25 cellular contexts compared by ENCODE assay signal in the genomic region with DNA sequence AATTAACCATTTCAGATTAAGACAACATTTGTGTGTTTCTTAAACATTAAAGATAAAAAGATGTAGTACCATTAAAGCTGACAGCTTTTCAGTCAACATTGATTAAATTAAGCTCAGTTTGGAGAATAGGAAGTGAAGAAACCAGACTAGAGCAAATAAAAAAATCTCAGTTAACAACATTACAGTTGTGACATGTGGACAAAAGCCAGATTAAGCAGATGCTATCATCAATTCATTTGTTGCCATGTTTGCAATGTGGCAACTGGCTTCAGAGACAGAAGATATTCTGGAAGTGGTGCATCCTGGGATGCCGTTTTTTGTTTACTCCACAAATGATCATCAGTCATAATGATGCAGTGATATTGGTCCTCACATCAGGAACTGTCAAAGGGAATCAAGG.
DNase-seq lines count a peak whose midpoint lies in the region; ATAC-seq, FAIRE-seq and TF ChIP-seq lines count a peak whose summit lies in the region.
"Had no signal": no experiment of that assay in that cellular context is flagged by ENCODE, and none has a peak within 500 bp of the region (broad histone marks: within the 10 kb centered on the region; RNA-seq: fewer than 3 reads in every experiment).

No MANE protein-coding gene starts in this region.

- no peak overlapping the region for H3K4me3 ChIP-seq in astrocyte (ENCODE audit: insufficient read depth, low read depth, low read length)
- H3K4me3 ChIP-seq: ascending aorta, left lung, transverse colon had no signal

- H3K9me3 ChIP-seq in astrocyte (ENCODE audit: insufficient read depth, low read depth, low read length): no peaks in the 10 kb centered on the region
- H3K9me3 ChIP-seq: ascending aorta, left lung, transverse colon had no signal

- FAIRE-seq in astrocyte (lab: Jason Lieb, UNC): peak; percentile 81
- FAIRE-seq: endometrium had no signal

- H3K27ac ChIP-seq in astrocyte (ENCODE audit: low read depth, low read length): no peak overlapping the region
- H3K27ac ChIP-seq: ascending aorta, left lung, RWPE1, transverse colon had no signal

- no peaks in the 10 kb centered on the region for H3K4me1 ChIP-seq in astrocyte (ENCODE audit: insufficient read depth, low read length)
- H3K4me1 ChIP-seq: ascending aorta, left lung, transverse colon had no signal

- TF ChIP-seq CTCF in astrocyte (IDR thresholded peaks at IDR 0.05; ENCODE audit: insufficient read depth, low read depth, low read length): no peak

- H3K4me2 ChIP-seq in astrocyte (ENCODE audit: low read length): no peak overlapping the region

- H3K27me3 ChIP-seq in astrocyte (ENCODE audit: insufficient read depth, low read length): no peaks in the 10 kb centered on the region
- H3K27me3 ChIP-seq: ascending aorta, left lung, transverse colon had no signal

- H3K36me3 ChIP-seq in astrocyte (ENCODE audit: insufficient read depth, low read length): no peaks in the 10 kb centered on the region
- H3K36me3 ChIP-seq: ascending aorta, left lung, transverse colon had no signal

- DNase-seq in NCI-H748 (lab: John Stamatoyannopoulos, UW; ENCODE audit: unreplicated experiment) (peak; percentile 33), NCI-H748 treated with DMSO at 0.1 percent for 48 hours (lab: John Stamatoyannopoulos, UW) (no peak), NCI-H446 treated with DMSO at 0.1 percent for 48 hours (lab: John Stamatoyannopoulos, UW) (peak; percentile 79), astrocyte (ENCODE audit: low read depth) (no peak), OCI-M2 (lab: John Stamatoyannopoulos, UW; ENCODE audit: unreplicated experiment) (no peak), NOMO-1 treated with DMSO at 0.1 percent for 48 hours (lab: John Stamatoyannopoulos, UW; ENCODE audit: unreplicated experiment) (no peak)
- DNase-seq: activated CD4-positive, alpha-beta T cell treated with anti-CD3 and anti-CD28 coated beads for 36 hours; activated effector memory CD4-positive, alpha-beta T cell treated with anti-CD3 and anti-CD28 coated beads, Interleukin-2, amount 50 U/mL, for 16 hours; activated naive CD8-positive, alpha-beta T cell treated with anti-CD3 and anti-CD28 coated beads for 36 hours; H7; hypothalamus; left lung; mesendoderm; NCI-H1105; NCI-H510A treated with DMSO at 0.1 percent for 48 hours; posterior cingulate gyrus; stimulated activated CD4-positive, alpha-beta T cell treated with anti-CD3 and anti-CD28 coated beads, Interleukin-2, amount 100 ng/mL, for 48 hours; T-helper 2 cell; transverse colon had no signal

- no peaks in the 10 kb centered on the region for H3K9me3 Mint-ChIP-seq in astrocyte (ENCODE audit: unreplicated experiment)
- H3K9me3 Mint-ChIP-seq: activated naive CD8-positive, alpha-beta T cell treated with anti-CD3 and anti-CD28 coated beads for 36 hours; CD14-positive monocyte had no signal

- no peak overlapping the region for H2AFZ ChIP-seq in astrocyte (ENCODE audit: low read depth, low read length)

- ATAC-seq in GM18520 (IDR thresholded peaks at IDR 0.05; ENCODE audit: unreplicated experiment): no peak
- ATAC-seq: activated CD4-positive, alpha-beta T cell treated with anti-CD3 and anti-CD28 coated beads for 36 hours; left lung had no signal

- no peaks in the 10 kb centered on the region for H4K20me1 ChIP-seq in astrocyte (ENCODE audit: insufficient read depth, low read length)

- H3K4me3 Mint-ChIP-seq in astrocyte (ENCODE audit: unreplicated experiment): no peak overlapping the region
- H3K4me3 Mint-ChIP-seq: activated CD4-positive, alpha-beta T cell treated with anti-CD3 and anti-CD28 coated beads for 36 hours; activated naive CD8-positive, alpha-beta T cell treated with anti-CD3 and anti-CD28 coated beads for 36 hours; CD14-positive monocyte; IgD-negative memory B cell had no signal

- no peaks in the 10 kb centered on the region for H3K79me2 ChIP-seq in astrocyte (ENCODE audit: insufficient read depth, low read length)

- no peaks in the 10 kb centered on the region for H3K36me3 Mint-ChIP-seq in astrocyte (ENCODE audit: low read depth, unreplicated experiment)
- H3K36me3 Mint-ChIP-seq: activated naive CD8-positive, alpha-beta T cell treated with anti-CD3 and anti-CD28 coated beads for 36 hours; CD14-positive monocyte had no signal

- no peak overlapping the region for H3K27ac Mint-ChIP-seq in astrocyte (ENCODE audit: unreplicated experiment)
- H3K27ac Mint-ChIP-seq: activated CD4-positive, alpha-beta T cell treated with anti-CD3 and anti-CD28 coated beads for 36 hours; activated naive CD8-positive, alpha-beta T cell treated with anti-CD3 and anti-CD28 coated beads for 36 hours; CD14-positive monocyte; IgD-negative memory B cell had no signal

- H3K9ac ChIP-seq in astrocyte (ENCODE audit: low read length): no peak overlapping the region

- no peaks in the 10 kb centered on the region for H3K27me3 Mint-ChIP-seq in astrocyte (ENCODE audit: low read depth, unreplicated experiment)
- H3K27me3 Mint-ChIP-seq: activated CD4-positive, alpha-beta T cell treated with anti-CD3 and anti-CD28 coated beads for 36 hours; IgD-negative memory B cell had no signal

- no peaks in the 10 kb centered on the region for H3K4me1 Mint-ChIP-seq in astrocyte (ENCODE audit: low read depth, unreplicated experiment)
- H3K4me1 Mint-ChIP-seq: activated CD4-positive, alpha-beta T cell treated with anti-CD3 and anti-CD28 coated beads for 36 hours; activated naive CD8-positive, alpha-beta T cell treated with anti-CD3 and anti-CD28 coated beads for 36 hours; CD14-positive monocyte had no signal

Comparison
In these comparisons a context has a peak if more than half of its experiments do, and no peak if none do; other contexts are left out.
1. DNase-seq: peak in NCI-H748 (single experiment) and NCI-H446 treated with DMSO at 0.1 percent for 48 hours (single experiment); none in NCI-H748 treated with DMSO at 0.1 percent for 48 hours (single experiment), astrocyte (single experiment), OCI-M2 (single experiment) and NOMO-1 treated with DMSO at 0.1 percent for 48 hours (single experiment).